In the genomic region with DNA sequence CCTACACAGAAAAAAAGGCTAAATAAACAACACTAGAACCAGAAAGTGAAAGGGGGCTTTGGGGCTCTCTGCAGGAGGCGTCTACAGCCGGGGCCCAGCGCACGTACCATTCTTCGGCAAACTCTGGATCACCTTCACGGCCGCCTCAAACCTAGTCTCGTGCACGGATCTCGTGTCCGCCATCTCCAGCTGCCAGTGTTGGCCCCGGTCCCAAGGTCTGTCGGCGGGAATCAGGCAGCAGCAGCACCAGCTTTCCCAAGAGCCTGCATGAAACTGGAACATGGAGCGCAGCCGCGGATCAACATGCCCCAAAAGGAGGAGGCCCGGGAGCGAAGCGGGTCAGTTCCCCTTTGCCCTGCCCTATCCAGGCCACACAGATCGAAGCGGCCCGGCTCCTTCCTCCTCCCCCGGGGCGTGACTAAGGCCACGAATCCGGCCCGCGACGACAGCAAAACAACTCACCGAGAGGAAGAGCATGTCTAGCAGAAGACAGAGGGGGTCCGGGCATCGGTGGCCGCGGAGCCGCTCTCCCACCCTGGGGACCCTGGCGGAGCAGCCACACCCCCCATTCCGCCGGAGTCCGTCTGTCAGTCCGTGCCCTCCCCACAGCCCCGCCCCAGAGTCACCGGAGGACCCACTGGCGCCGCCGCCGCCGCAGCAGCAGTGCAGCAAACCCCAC, we compare ENCODE assay signal across 1 cellular context.
A peak's percentile ranks its signal among the peaks of the same experiment; 100 is the strongest.
TF ChIP-seq lines count a peak whose summit lies in the region.

A gene with protein sequence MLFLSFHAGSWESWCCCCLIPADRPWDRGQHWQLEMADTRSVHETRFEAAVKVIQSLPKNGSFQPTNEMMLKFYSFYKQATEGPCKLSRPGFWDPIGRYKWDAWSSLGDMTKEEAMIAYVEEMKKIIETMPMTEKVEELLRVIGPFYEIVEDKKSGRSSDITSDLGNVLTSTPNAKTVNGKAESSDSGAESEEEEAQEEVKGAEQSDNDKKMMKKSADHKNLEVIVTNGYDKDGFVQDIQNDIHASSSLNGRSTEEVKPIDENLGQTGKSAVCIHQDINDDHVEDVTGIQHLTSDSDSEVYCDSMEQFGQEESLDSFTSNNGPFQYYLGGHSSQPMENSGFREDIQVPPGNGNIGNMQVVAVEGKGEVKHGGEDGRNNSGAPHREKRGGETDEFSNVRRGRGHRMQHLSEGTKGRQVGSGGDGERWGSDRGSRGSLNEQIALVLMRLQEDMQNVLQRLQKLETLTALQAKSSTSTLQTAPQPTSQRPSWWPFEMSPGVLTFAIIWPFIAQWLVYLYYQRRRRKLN (minus strand): TSS at position 586 of the 679 bp plus-strand sequence. CDS start 109 bp downstream, at position 477.

TF ChIP-seq in HEK293, 187 proteins besides CTCF, POLR2A, EP300 and RAD21 (continued from another document):
- TF ChIP-seq SALL2 (tag by site-specific recombination; IDR thresholded peaks at IDR 0.05; ENCODE audit: borderline replicate concordance) (no peak), ZFP69B (tag by site-specific recombination; IDR thresholded peaks at IDR 0.05) (no peak), KLF1 (tag by site-specific recombination; IDR thresholded peaks at IDR 0.05) (peak; percentile 72), ZBTB21 (tag by site-specific recombination; IDR thresholded peaks at IDR 0.05) (no peak)
- TF ChIP-seq, protein P1, sequence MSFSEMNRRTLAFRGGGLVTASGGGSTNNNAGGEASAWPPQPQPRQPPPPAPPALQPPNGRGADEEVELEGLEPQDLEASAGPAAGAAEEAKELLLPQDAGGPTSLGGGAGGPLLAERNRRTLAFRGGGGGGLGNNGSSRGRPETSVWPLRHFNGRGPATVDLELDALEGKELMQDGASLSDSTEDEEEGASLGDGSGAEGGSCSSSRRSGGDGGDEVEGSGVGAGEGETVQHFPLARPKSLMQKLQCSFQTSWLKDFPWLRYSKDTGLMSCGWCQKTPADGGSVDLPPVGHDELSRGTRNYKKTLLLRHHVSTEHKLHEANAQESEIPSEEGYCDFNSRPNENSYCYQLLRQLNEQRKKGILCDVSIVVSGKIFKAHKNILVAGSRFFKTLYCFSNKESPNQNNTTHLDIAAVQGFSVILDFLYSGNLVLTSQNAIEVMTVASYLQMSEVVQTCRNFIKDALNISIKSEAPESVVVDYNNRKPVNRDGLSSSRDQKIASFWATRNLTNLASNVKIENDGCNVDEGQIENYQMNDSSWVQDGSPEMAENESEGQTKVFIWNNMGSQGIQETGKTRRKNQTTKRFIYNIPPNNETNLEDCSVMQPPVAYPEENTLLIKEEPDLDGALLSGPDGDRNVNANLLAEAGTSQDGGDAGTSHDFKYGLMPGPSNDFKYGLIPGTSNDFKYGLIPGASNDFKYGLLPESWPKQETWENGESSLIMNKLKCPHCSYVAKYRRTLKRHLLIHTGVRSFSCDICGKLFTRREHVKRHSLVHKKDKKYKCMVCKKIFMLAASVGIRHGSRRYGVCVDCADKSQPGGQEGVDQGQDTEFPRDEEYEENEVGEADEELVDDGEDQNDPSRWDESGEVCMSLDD (tag by site-specific recombination; IDR thresholded peaks at IDR 0.05) = no peak
- TF ChIP-seq, protein P2, sequence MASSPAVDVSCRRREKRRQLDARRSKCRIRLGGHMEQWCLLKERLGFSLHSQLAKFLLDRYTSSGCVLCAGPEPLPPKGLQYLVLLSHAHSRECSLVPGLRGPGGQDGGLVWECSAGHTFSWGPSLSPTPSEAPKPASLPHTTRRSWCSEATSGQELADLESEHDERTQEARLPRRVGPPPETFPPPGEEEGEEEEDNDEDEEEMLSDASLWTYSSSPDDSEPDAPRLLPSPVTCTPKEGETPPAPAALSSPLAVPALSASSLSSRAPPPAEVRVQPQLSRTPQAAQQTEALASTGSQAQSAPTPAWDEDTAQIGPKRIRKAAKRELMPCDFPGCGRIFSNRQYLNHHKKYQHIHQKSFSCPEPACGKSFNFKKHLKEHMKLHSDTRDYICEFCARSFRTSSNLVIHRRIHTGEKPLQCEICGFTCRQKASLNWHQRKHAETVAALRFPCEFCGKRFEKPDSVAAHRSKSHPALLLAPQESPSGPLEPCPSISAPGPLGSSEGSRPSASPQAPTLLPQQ (tag by site-specific recombination; IDR thresholded peaks at IDR 0.05) = peak; percentile 37; the same call in 1 of the 2 replicates
- TF ChIP-seq, protein P3, sequence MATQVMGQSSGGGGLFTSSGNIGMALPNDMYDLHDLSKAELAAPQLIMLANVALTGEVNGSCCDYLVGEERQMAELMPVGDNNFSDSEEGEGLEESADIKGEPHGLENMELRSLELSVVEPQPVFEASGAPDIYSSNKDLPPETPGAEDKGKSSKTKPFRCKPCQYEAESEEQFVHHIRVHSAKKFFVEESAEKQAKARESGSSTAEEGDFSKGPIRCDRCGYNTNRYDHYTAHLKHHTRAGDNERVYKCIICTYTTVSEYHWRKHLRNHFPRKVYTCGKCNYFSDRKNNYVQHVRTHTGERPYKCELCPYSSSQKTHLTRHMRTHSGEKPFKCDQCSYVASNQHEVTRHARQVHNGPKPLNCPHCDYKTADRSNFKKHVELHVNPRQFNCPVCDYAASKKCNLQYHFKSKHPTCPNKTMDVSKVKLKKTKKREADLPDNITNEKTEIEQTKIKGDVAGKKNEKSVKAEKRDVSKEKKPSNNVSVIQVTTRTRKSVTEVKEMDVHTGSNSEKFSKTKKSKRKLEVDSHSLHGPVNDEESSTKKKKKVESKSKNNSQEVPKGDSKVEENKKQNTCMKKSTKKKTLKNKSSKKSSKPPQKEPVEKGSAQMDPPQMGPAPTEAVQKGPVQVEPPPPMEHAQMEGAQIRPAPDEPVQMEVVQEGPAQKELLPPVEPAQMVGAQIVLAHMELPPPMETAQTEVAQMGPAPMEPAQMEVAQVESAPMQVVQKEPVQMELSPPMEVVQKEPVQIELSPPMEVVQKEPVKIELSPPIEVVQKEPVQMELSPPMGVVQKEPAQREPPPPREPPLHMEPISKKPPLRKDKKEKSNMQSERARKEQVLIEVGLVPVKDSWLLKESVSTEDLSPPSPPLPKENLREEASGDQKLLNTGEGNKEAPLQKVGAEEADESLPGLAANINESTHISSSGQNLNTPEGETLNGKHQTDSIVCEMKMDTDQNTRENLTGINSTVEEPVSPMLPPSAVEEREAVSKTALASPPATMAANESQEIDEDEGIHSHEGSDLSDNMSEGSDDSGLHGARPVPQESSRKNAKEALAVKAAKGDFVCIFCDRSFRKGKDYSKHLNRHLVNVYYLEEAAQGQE (tag by site-specific recombination; IDR thresholded peaks at IDR 0.05) = no peak; the same call in 1 of the 2 replicates
- TF ChIP-seq, protein P4, sequence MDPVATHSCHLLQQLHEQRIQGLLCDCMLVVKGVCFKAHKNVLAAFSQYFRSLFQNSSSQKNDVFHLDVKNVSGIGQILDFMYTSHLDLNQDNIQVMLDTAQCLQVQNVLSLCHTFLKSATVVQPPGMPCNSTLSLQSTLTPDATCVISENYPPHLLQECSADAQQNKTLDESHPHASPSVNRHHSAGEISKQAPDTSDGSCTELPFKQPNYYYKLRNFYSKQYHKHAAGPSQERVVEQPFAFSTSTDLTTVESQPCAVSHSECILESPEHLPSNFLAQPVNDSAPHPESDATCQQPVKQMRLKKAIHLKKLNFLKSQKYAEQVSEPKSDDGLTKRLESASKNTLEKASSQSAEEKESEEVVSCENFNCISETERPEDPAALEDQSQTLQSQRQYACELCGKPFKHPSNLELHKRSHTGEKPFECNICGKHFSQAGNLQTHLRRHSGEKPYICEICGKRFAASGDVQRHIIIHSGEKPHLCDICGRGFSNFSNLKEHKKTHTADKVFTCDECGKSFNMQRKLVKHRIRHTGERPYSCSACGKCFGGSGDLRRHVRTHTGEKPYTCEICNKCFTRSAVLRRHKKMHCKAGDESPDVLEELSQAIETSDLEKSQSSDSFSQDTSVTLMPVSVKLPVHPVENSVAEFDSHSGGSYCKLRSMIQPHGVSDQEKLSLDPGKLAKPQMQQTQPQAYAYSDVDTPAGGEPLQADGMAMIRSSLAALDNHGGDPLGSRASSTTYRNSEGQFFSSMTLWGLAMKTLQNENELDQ (tag by site-specific recombination; IDR thresholded peaks at IDR 0.05; ENCODE audit: low read depth) = no peak
- TF ChIP-seq, protein P5, sequence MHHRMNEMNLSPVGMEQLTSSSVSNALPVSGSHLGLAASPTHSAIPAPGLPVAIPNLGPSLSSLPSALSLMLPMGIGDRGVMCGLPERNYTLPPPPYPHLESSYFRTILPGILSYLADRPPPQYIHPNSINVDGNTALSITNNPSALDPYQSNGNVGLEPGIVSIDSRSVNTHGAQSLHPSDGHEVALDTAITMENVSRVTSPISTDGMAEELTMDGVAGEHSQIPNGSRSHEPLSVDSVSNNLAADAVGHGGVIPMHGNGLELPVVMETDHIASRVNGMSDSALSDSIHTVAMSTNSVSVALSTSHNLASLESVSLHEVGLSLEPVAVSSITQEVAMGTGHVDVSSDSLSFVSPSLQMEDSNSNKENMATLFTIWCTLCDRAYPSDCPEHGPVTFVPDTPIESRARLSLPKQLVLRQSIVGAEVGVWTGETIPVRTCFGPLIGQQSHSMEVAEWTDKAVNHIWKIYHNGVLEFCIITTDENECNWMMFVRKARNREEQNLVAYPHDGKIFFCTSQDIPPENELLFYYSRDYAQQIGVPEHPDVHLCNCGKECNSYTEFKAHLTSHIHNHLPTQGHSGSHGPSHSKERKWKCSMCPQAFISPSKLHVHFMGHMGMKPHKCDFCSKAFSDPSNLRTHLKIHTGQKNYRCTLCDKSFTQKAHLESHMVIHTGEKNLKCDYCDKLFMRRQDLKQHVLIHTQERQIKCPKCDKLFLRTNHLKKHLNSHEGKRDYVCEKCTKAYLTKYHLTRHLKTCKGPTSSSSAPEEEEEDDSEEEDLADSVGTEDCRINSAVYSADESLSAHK (tag by site-specific recombination; IDR thresholded peaks at IDR 0.05) = no peak
